In genomic region chr7:106057204-106057961, GRCh38 we compare ENCODE assay signal across 2 cellular contexts.
TF ChIP-seq lines count a peak whose summit lies in the region.

No MANE protein-coding gene starts in this region.

TF ChIP-seq in IMR-90, 13 proteins besides CTCF, POLR2A, EP300 and RAD21:
- TF ChIP-seq CEBPB (IDR thresholded peaks at IDR 0.05; ENCODE audit: low read depth, low read length) (peak; percentile 57), USF2 (IDR thresholded peaks at IDR 0.05; ENCODE audit: low read depth, low read length) (no peak)

TF ChIP-seq in GM12878, 131 proteins besides CTCF, POLR2A, EP300 and RAD21:
- TF ChIP-seq SREBF2 (IDR thresholded peaks at IDR 0.05; ENCODE audit: low read length) (no peak), CBFB (IDR thresholded peaks at IDR 0.05; ENCODE audit: low read depth) (no peak), POU2F2 (IDR thresholded peaks at IDR 0.05; ENCODE audit: borderline replicate concordance, low read depth, low read length) (peak; percentile 84; the same call in 2 of the 3 replicates), REST (IDR thresholded peaks at IDR 0.05; ENCODE audit: low read depth, low read length) (no peak), CREB1 (IDR thresholded peaks at IDR 0.05; ENCODE audit: low read depth) (0 out of 2 replicates have a peak, but pooled peaks have one; percentile 9), WRNIP1 (IDR thresholded peaks at IDR 0.05; ENCODE audit: borderline replicate concordance, low read depth, low read length) (no peak), JUND (IDR thresholded peaks at IDR 0.05; ENCODE audit: low read depth, low read length) (no peak), NR2C1 (IDR thresholded peaks at IDR 0.05) (no peak), ZZZ3 (IDR thresholded peaks at IDR 0.05; ENCODE audit: control insufficient read depth, insufficient read length, low read depth) (no peak), ATF2 (IDR thresholded peaks at IDR 0.05; ENCODE audit: low read length) (0 out of 2 replicates have a peak, but pooled peaks have one; percentile 4), CEBPZ (IDR thresholded peaks at IDR 0.05; ENCODE audit: low read depth, low read length) (no peak), RAD51 (IDR thresholded peaks at IDR 0.05) (no peak), GATAD2B (conservative IDR thresholded peaks at IDR 0.05; ENCODE audit: low read depth) (no peak), POLR2AphosphoS2 (IDR thresholded peaks at IDR 0.05; ENCODE audit: low read depth, low read length) (no peak), YY1 (IDR thresholded peaks at IDR 0.05; ENCODE audit: low read depth, low read length) (no peak), E2F8 (IDR thresholded peaks at IDR 0.05; ENCODE audit: low read depth, partially characterized antibody) (no peak), TCF7 (IDR thresholded peaks at IDR 0.05; ENCODE audit: borderline replicate concordance) (no peak)
